21 cellular contexts compared by ENCODE assay signal in the genomic region with DNA sequence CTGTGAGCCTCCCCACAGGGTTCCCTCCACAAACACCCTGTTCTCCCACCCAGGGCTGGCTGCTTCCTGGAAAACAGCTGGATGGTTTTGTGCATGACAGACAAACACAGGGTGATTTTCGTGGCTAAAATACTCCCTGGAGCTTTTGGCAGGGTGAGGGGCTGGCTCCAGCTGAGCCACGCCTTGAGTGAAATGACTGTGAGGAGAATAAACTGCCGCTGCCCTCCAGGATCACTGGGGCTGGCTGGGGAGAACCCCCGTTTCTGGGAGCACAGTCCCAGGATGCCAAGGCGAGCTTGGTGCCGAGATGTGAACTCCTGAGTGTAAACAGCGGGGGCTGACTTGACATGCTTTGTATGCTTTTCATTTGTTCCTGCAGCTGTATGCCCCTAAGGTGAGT. TPM values are rescaled to one million over a fixed set of nuclear protein-coding genes. Genes with fewer than 3 reads are reported as not detected.
A peak's percentile ranks its signal among the peaks of the same experiment; 100 is the strongest.
DNase-seq lines count a peak whose midpoint lies in the region; ATAC-seq and TF ChIP-seq lines count a peak whose summit lies in the region.
"Had no signal": no experiment of that assay in that cellular context is flagged by ENCODE, and none has a peak within 500 bp of the region (broad histone marks: within the 10 kb centered on the region; RNA-seq: fewer than 3 reads in every experiment).

No MANE protein-coding gene starts in this region.

- H3K27me3 Mint-ChIP-seq in WTC11 (ENCODE audit: low read depth), result no peaks in the 10 kb centered on the region
- H3K27me3 Mint-ChIP-seq: activated CD4-positive, alpha-beta T cell treated with anti-CD3 and anti-CD28 coated beads, Interleukin-2, amount 10 ng/mL, durations not matched to agents 7 days and 5 days; stimulated activated naive CD8-positive, alpha-beta T cell treated with anti-CD3 and anti-CD28 coated beads, Interleukin-15, amount 100 ng/mL, for 72 hours had no signal

- H3K4ac ChIP-seq in mesendoderm (ENCODE audit: low read depth, low read length), result no peak overlapping the region

- no peak for TF ChIP-seq POLR2A in stomach (IDR thresholded peaks at IDR 0.05)

- H3K27ac Mint-ChIP-seq in WTC11, result peak overlapping the region; percentile 53; the same call in 1 of the 2 replicates

- no peak overlapping the region for H4K8ac ChIP-seq in mesendoderm (ENCODE audit: low read depth, low read length)

- no peak overlapping the region for H3K18ac ChIP-seq in mesendoderm (ENCODE audit: low read length)

- no peak for TF ChIP-seq EP300 in stomach (IDR thresholded peaks at IDR 0.05)

- TF ChIP-seq CTCF in WTC11 (IDR thresholded peaks at IDR 0.05), result no peak
- TF ChIP-seq CTCF in stomach (IDR thresholded peaks at IDR 0.05), result no peak

- H2BK5ac ChIP-seq in mesendoderm (ENCODE audit: low read length), result no peak overlapping the region

- H3K4me3 ChIP-seq in mesendoderm (ENCODE audit: low read length) (no peak overlapping the region), stomach (no peak overlapping the region)
- H3K4me3 ChIP-seq: HAP-1, left lung had no signal

- intact Hi-C loops in stomach (cut with DNase I; ENCODE audit: low total_unique reads), result no loop called here

- H3K56ac ChIP-seq in mesendoderm (ENCODE audit: low read length), result peak overlapping the region; percentile 42

- H3K4me2 ChIP-seq in mesendoderm (ENCODE audit: low read length), result no peak overlapping the region

- POLR2A ChIA-PET in WTC11 (lab: Charles Lee), result interaction anchor here (1.2 kb wide), 1 partner anchor 20 kb away, joined by 4 read pairs; no protein-coding TSS in a partner anchor

- ATAC-seq in WTC11, result no peak
- ATAC-seq: left lung; stimulated activated naive CD8-positive, alpha-beta T cell treated with anti-CD3 and anti-CD28 coated beads, Interleukin-15, amount 100 ng/mL, for 72 hours had no signal

- no peaks in the 10 kb centered on the region for H3K9me3 Mint-ChIP-seq in WTC11
- H3K9me3 Mint-ChIP-seq: activated CD4-positive, alpha-beta T cell treated with anti-CD3 and anti-CD28 coated beads, Interleukin-2, amount 10 ng/mL, durations not matched to agents 7 days and 5 days; stimulated activated naive CD8-positive, alpha-beta T cell treated with anti-CD3 and anti-CD28 coated beads, Interleukin-15, amount 100 ng/mL, for 72 hours had no signal

- H2BK15ac ChIP-seq in mesendoderm (replicated peaks; ENCODE audit: low read depth), result no peak overlapping the region

- no peak overlapping the region for H2BK120ac ChIP-seq in mesendoderm (ENCODE audit: low read depth, low read length)

- no peak overlapping the region for H3K4me3 Mint-ChIP-seq in WTC11
- H3K4me3 Mint-ChIP-seq: activated CD4-positive, alpha-beta T cell treated with anti-CD3 and anti-CD28 coated beads, Interleukin-2, amount 10 ng/mL, durations not matched to agents 7 days and 5 days; stimulated activated naive CD8-positive, alpha-beta T cell treated with anti-CD3 and anti-CD28 coated beads, Interleukin-15, amount 100 ng/mL, for 72 hours had no signal

- no peaks in the 10 kb centered on the region for H3K9me3 ChIP-seq in stomach
- H3K9me3 ChIP-seq: HAP-1, left lung had no signal

- DNase-seq in NCI-H2081 (lab: John Stamatoyannopoulos, UW) (peak; percentile 47 to 74), NCI-H2081 treated with DMSO at 0.1 percent for 48 hours (lab: John Stamatoyannopoulos, UW) (no peak), WTC11 (ENCODE audit: low spot score) (no peak), mesendoderm (no peak), stomach (no peak), GF-D8 (lab: John Stamatoyannopoulos, UW) (no peak), NOMO-1 (lab: John Stamatoyannopoulos, UW; ENCODE audit: unreplicated experiment in 2 of 2) (no peak), SHP77 treated with DMSO at 0.1 percent for 48 hours (lab: John Stamatoyannopoulos, UW) (no peak)
- DNase-seq: activated CD4-positive, alpha-beta T cell treated with anti-CD3 and anti-CD28 coated beads, Interleukin-2, amount 10 ng/mL, durations not matched to agents 7 days and 5 days; activated CD8-positive, alpha-beta memory T cell treated with anti-CD3 and anti-CD28 coated beads, Interleukin-2, amount 50 U/mL, for 4 hours; activated effector memory CD4-positive, alpha-beta T cell treated with anti-CD3 and anti-CD28 coated beads, Interleukin-2, amount 50 U/mL, for 16 hours; amygdala; C1 segment of cervical spinal cord; effector CD8-positive, alpha-beta T cell; head of caudate nucleus; NCI-H1694; NCI-H446; SHP77; stimulated activated naive CD8-positive, alpha-beta T cell treated with anti-CD3 and anti-CD28 coated beads, Interleukin-15, amount 100 ng/mL, for 72 hours had no signal

- no peak overlapping the region for H2AK5ac ChIP-seq in mesendoderm (ENCODE audit: low read length)

- no peaks in the 10 kb centered on the region for H3K79me2 ChIP-seq in mesendoderm (ENCODE audit: control insufficient read depth, insufficient read depth, low read length)

- H3K4me1 Mint-ChIP-seq in WTC11, result peaks cover 18% of the 10 kb centered on the region

- no peaks in the 10 kb centered on the region for H3K4me1 ChIP-seq in mesendoderm (ENCODE audit: control insufficient read depth, low read depth, low read length)
- H3K4me1 ChIP-seq in stomach, result peaks cover 0 to 38% (median 16%) of the 10 kb centered on the region in 4 donors

- CTCF ChIA-PET in WTC11 (lab: Charles Lee), result interaction anchor here (0.7 to 1.9 kb wide), 4 partner anchors 14 to 183 kb away, joined by 3 to 5 read pairs (median 4); no protein-coding TSS in a partner anchor

- H3K36me3 ChIP-seq in mesendoderm (ENCODE audit: control insufficient read depth, insufficient read depth, low read length), result no peaks in the 10 kb centered on the region
- H3K36me3 ChIP-seq in stomach, result peaks cover 20 to 88% (median 78%) of the 10 kb centered on the region in 4 donors

- H3K27me3 ChIP-seq in mesendoderm (ENCODE audit: insufficient read depth, low read length, poor library complexity) (no peaks in the 10 kb centered on the region), stomach (no peaks in the 10 kb centered on the region)
- H3K27me3 ChIP-seq: left lung had no signal

- H3K27ac ChIP-seq in mesendoderm (ENCODE audit: low read depth, low read length) (no peak overlapping the region), stomach (peak overlapping the region in 4 of 5 donors; percentile 42 to 74 (median 58))
- H3K27ac ChIP-seq: left lung had no signal

- H3K9ac ChIP-seq in mesendoderm (ENCODE audit: low read length), result no peak overlapping the region

- no peak overlapping the region for H3K23ac ChIP-seq in mesendoderm (ENCODE audit: low read length)

- H3K79me1 ChIP-seq in mesendoderm (ENCODE audit: low read length), result no peaks in the 10 kb centered on the region

- no peak overlapping the region for H4K5ac ChIP-seq in mesendoderm (ENCODE audit: low read length)

- H3K36me3 Mint-ChIP-seq in WTC11, result peaks cover 14% of the 10 kb centered on the region

- no CpG with 5 or more reads among the region's 7 CpGs for WGBS in mesendoderm (ENCODE audit: extremely low coverage, insufficient coverage, low lambda C conversion rate)
- 66 to 76% (median 72%) methylated on average over 5 to 7 of the region's 7 CpGs for WGBS in stomach, 5 donors

TF ChIP-seq in WTC11, 78 proteins besides CTCF, POLR2A, EP300 and RAD21:
- TF ChIP-seq ATF1 (CRISPR knock-in tag; IDR thresholded peaks at IDR 0.05) (no peak), ZNF423 (CRISPR knock-in tag; IDR thresholded peaks at IDR 0.05) (peak; percentile 46; the same call in 1 of the 2 replicates)

RNA-seq across cellular contexts. Expression of a gene that starts 20.3 kb away (rescaled TPM):
- total RNA-seq in WTC11 (2021) (124 to 138 TPM (median 132 TPM) in 3 replicates), stomach (100 to 1,000 TPM in 4 of 5 donors, 10 to 100 TPM in 1; 95.7 to 236 (median 140) TPM)
- 92.3 TPM for polyA plus RNA-seq in mesendoderm (2013, experiment 1 of 2)
- 93.3 TPM for polyA plus RNA-seq in mesendoderm (2013, experiment 2 of 2)
- 10 to 100 TPM; 19.5 to 23.9 (median 22.5) TPM for polyA plus RNA-seq in stomach

Comparison
In these comparisons a context has a peak if more than half of its experiments do, and no peak if none do; other contexts are left out.
1. DNase-seq: peak in NCI-H2081 (2 of 2); none in NCI-H2081 treated with DMSO at 0.1 percent for 48 hours (single experiment), WTC11 (single experiment), mesendoderm (single experiment), stomach (single experiment), GF-D8 (single experiment), NOMO-1 (0 of 2) and SHP77 treated with DMSO at 0.1 percent for 48 hours (single experiment).